Comparison of ENCODE assay signal across 12 cellular contexts in the genomic region with DNA sequence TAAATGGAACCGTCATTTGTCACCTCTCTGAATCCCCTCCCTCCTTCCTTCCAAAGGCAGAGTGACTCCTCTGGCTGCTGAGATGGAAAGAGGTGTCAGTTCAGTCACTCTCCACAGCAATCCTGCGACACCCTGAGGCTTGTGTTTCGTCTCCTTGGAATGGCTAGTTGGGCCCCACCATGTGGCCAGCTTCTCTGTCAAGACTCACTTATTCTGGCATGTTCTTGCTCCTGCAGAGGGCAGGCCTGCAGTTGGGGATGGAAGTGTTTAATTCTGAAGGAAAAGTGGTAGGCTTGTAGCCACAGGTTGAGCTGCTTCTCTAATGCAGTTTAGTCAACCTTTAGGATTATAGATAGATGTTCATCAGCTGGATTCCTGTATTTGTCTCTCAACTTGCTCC.
DNase-seq lines count a peak whose midpoint lies in the region; TF ChIP-seq lines count a peak whose summit lies in the region.
"Had no signal": no experiment of that assay in that cellular context is flagged by ENCODE, and none has a peak within 500 bp of the region (broad histone marks: within the 10 kb centered on the region; RNA-seq: fewer than 3 reads in every experiment).

No MANE protein-coding gene starts in this region.

- in situ Hi-C loops in brain microvascular endothelial cell (cut with HindIII; ENCODE audit: low pct_ligation_motif_present, low sequenced_read_pairs), result no loop called here

- peaks cover 4% of the 10 kb centered on the region for H3K27me3 Mint-ChIP-seq in activated CD4-positive, alpha-beta T cell treated with anti-CD3 and anti-CD28 coated beads, Interleukin-2, amount 10 ng/mL, durations not matched to agents 24 days and 14 days
- no peaks in the 10 kb centered on the region for H3K27me3 Mint-ChIP-seq in activated CD4-positive, alpha-beta T cell treated with anti-CD3 and anti-CD28 coated beads, Interleukin-2, amount 10 ng/mL, durations not matched to agents 7 days and 5 days

- no peaks in the 10 kb centered on the region for H3K36me3 Mint-ChIP-seq in activated CD4-positive, alpha-beta T cell treated with anti-CD3 and anti-CD28 coated beads, Interleukin-2, amount 10 ng/mL, durations not matched to agents 24 days and 14 days (ENCODE audit: low read depth)
- H3K36me3 Mint-ChIP-seq in activated CD4-positive, alpha-beta T cell treated with anti-CD3 and anti-CD28 coated beads, Interleukin-2, amount 10 ng/mL, durations not matched to agents 7 days and 5 days (ENCODE audit: low read depth), result no peaks in the 10 kb centered on the region

- DNase-seq in activated CD4-positive, alpha-beta T cell treated with anti-CD3 and anti-CD28 coated beads, Interleukin-2, amount 10 ng/mL, durations not matched to agents 24 days and 14 days, result peak; percentile 38
- DNase-seq in activated CD4-positive, alpha-beta T cell treated with anti-CD3 and anti-CD28 coated beads, Interleukin-2, amount 10 ng/mL, durations not matched to agents 7 days and 5 days, result no peak
- DNase-seq in brain microvascular endothelial cell (no peak), iPS-NIHi7 (ENCODE audit: extremely low spot score) (peak; percentile 56), tibial nerve (ENCODE audit: low spot score in 2 of 2) (peak; percentile 40 to 46), 8988T (no peak), AG08395 (ENCODE audit: low spot score) (no peak), GM19238 (ENCODE audit: insufficient read length, low spot score) (no peak)
- DNase-seq: activated CD4-positive, alpha-beta T cell treated with anti-CD3 and anti-CD28 coated beads, Interleukin-2, amount 50 U/mL, for 1 hour; amniotic stem cell; PC-9 had no signal

- no peaks in the 10 kb centered on the region for H3K4me1 ChIP-seq in tibial nerve
- H3K4me1 ChIP-seq: gastrocnemius medialis had no signal

- H3K4me3 ChIP-seq in brain microvascular endothelial cell (ENCODE audit: low read depth, low read length) (no peak overlapping the region), tibial nerve (no peak overlapping the region)
- H3K4me3 ChIP-seq: gastrocnemius medialis, PC-9 had no signal

- POLR2A ChIA-PET in activated CD4-positive, alpha-beta T cell treated with anti-CD3 and anti-CD28 coated beads, Interleukin-2, amount 10 ng/mL, durations not matched to agents 7 days and 5 days (lab: Charles Lee), result no interaction called here

- intact Hi-C loops in activated CD4-positive, alpha-beta T cell treated with anti-CD3 and anti-CD28 coated beads, Interleukin-2, amount 10 ng/mL, durations not matched to agents 24 days and 14 days (cut with micrococcal nuclease), result no loop called here

- no peaks in the 10 kb centered on the region for H3K27me3 ChIP-seq in brain microvascular endothelial cell (replicated peaks)
- H3K27me3 ChIP-seq in tibial nerve, result no peaks in the 10 kb centered on the region
- H3K27me3 ChIP-seq: gastrocnemius medialis had no signal

- H3K4me3 Mint-ChIP-seq in activated CD4-positive, alpha-beta T cell treated with anti-CD3 and anti-CD28 coated beads, Interleukin-2, amount 10 ng/mL, durations not matched to agents 24 days and 14 days, result no peak overlapping the region
- H3K4me3 Mint-ChIP-seq in activated CD4-positive, alpha-beta T cell treated with anti-CD3 and anti-CD28 coated beads, Interleukin-2, amount 10 ng/mL, durations not matched to agents 7 days and 5 days, result no peak overlapping the region

- no peak for TF ChIP-seq POLR2A in tibial nerve (IDR thresholded peaks at IDR 0.05)

- no peaks in the 10 kb centered on the region for H3K9me3 ChIP-seq in tibial nerve
- H3K9me3 ChIP-seq: gastrocnemius medialis had no signal

- H3K36me3 ChIP-seq in brain microvascular endothelial cell (replicated peaks) (no peaks in the 10 kb centered on the region), tibial nerve (no peaks in the 10 kb centered on the region)
- H3K36me3 ChIP-seq: gastrocnemius medialis had no signal

- H3K27ac Mint-ChIP-seq in activated CD4-positive, alpha-beta T cell treated with anti-CD3 and anti-CD28 coated beads, Interleukin-2, amount 10 ng/mL, durations not matched to agents 24 days and 14 days, result no peak overlapping the region
- no peak overlapping the region for H3K27ac Mint-ChIP-seq in activated CD4-positive, alpha-beta T cell treated with anti-CD3 and anti-CD28 coated beads, Interleukin-2, amount 10 ng/mL, durations not matched to agents 7 days and 5 days

- TF ChIP-seq CTCF in brain microvascular endothelial cell (IDR thresholded peaks at IDR 0.05; ENCODE audit: low read depth, low read length, missing control alignments) (peak; percentile 23), tibial nerve (IDR thresholded peaks at IDR 0.05) (peak in 1 of 5 experiments; percentile 37)

- CTCF ChIA-PET in activated CD4-positive, alpha-beta T cell treated with anti-CD3 and anti-CD28 coated beads, Interleukin-2, amount 10 ng/mL, durations not matched to agents 7 days and 5 days (lab: Charles Lee), result no interaction called here

- no peaks in the 10 kb centered on the region for H3K9me3 Mint-ChIP-seq in activated CD4-positive, alpha-beta T cell treated with anti-CD3 and anti-CD28 coated beads, Interleukin-2, amount 10 ng/mL, durations not matched to agents 24 days and 14 days
- H3K9me3 Mint-ChIP-seq in activated CD4-positive, alpha-beta T cell treated with anti-CD3 and anti-CD28 coated beads, Interleukin-2, amount 10 ng/mL, durations not matched to agents 7 days and 5 days, result no peaks in the 10 kb centered on the region

- H3K27ac ChIP-seq in brain microvascular endothelial cell, result no peak overlapping the region
- no peak overlapping the region for H3K27ac ChIP-seq in tibial nerve
- H3K27ac ChIP-seq: gastrocnemius medialis, PC-9 had no signal

- whole genome bisulfite sequencing in tibial nerve, 2 donors, result 58 to 60% methylated on average over 3 of the region's 3 CpGs

- no peak for TF ChIP-seq EP300 in tibial nerve (IDR thresholded peaks at IDR 0.05)

- no peaks in the 10 kb centered on the region for H3K4me1 Mint-ChIP-seq in activated CD4-positive, alpha-beta T cell treated with anti-CD3 and anti-CD28 coated beads, Interleukin-2, amount 10 ng/mL, durations not matched to agents 24 days and 14 days
- H3K4me1 Mint-ChIP-seq in activated CD4-positive, alpha-beta T cell treated with anti-CD3 and anti-CD28 coated beads, Interleukin-2, amount 10 ng/mL, durations not matched to agents 7 days and 5 days, result no peaks in the 10 kb centered on the region

Comparison
In these comparisons a context has a peak if more than half of its experiments do, and no peak if none do; other contexts are left out.
1. DNase-seq: peak in activated CD4-positive, alpha-beta T cell treated with anti-CD3 and anti-CD28 coated beads, Interleukin-2, amount 10 ng/mL, durations not matched to agents 24 days and 14 days (single experiment), iPS-NIHi7 (single experiment) and tibial nerve (2 of 2); none in activated CD4-positive, alpha-beta T cell treated with anti-CD3 and anti-CD28 coated beads, Interleukin-2, amount 10 ng/mL, durations not matched to agents 7 days and 5 days (single experiment), brain microvascular endothelial cell (single experiment), 8988T (single experiment), AG08395 (single experiment) and GM19238 (single experiment).